ENCODE assay signal across 25 cellular contexts in the genomic region with DNA sequence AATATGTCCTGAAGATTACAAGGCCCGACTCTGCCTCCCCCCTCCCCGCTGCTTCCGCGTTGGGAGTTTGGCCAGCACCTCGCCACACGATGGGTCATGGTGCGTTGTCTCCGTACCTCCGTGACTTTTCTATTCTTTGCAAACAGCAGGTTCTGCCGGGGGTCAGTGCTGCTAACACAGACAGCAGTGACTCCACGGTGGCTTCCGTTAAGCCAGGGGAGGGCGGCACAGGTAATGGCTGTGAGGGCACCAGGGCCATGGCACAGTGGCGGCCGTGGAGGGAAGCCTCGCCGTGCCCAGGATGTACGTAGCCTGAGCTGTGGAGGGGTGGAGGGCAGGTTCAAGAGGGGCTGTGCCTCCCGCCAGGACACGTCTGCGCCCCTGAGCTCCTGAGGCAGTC.
DNase-seq lines count a peak whose midpoint lies in the region; ATAC-seq and TF ChIP-seq lines count a peak whose summit lies in the region.
"Had no signal": no experiment of that assay in that cellular context is flagged by ENCODE, and none has a peak within 500 bp of the region (broad histone marks: within the 10 kb centered on the region; RNA-seq: fewer than 3 reads in every experiment).

No MANE protein-coding gene starts in this region.

- peaks cover 37% of the 10 kb centered on the region for H3K36me3 Mint-ChIP-seq in activated naive CD8-positive, alpha-beta T cell treated with anti-CD3 and anti-CD28 coated beads, Interleukin-2, amount 50 U/mL, for 24 hours (ENCODE audit: low read depth)
- peaks cover 15% of the 10 kb centered on the region for H3K36me3 Mint-ChIP-seq in activated CD8-positive, alpha-beta T cell treated with anti-CD3 and anti-CD28 coated beads, Interleukin-2, amount 10 ng/mL, durations not matched to agents 7 days and 5 days (ENCODE audit: low read depth)

- no peak overlapping the region for H3K4me3 Mint-ChIP-seq in stimulated activated naive CD8-positive, alpha-beta T cell treated with anti-CD3 and anti-CD28 coated beads, Interleukin-15, amount 100 ng/mL, for 72 hours
- H3K4me3 Mint-ChIP-seq in activated naive CD8-positive, alpha-beta T cell treated with anti-CD3 and anti-CD28 coated beads, Interleukin-2, amount 50 U/mL, for 24 hours, result no peak overlapping the region
- no peak overlapping the region for H3K4me3 Mint-ChIP-seq in activated CD8-positive, alpha-beta T cell treated with anti-CD3 and anti-CD28 coated beads, Interleukin-2, amount 10 ng/mL, durations not matched to agents 7 days and 5 days
- H3K4me3 Mint-ChIP-seq: nephron; stimulated activated effector memory CD8-positive, alpha-beta T cell treated with anti-CD3 and anti-CD28 coated beads, Interleukin-12 subunit alpha, Interleukin-12 subunit beta, amount 100 ng/mL, for 72 hours had no signal

- 96 to 97% (median 96%) methylated on average over 21 of the region's 21 CpGs for WGBS in ovary, 3 donors
- WGBS in aorta, 2 donors, result 97% methylated on average over 21 of the region's 21 CpGs

- TF ChIP-seq CTCF in ovary (IDR thresholded peaks at IDR 0.05), result no peak

- peaks cover 61% of the 10 kb centered on the region for H3K4me1 Mint-ChIP-seq in stimulated activated naive CD8-positive, alpha-beta T cell treated with anti-CD3 and anti-CD28 coated beads, Interleukin-15, amount 100 ng/mL, for 72 hours
- H3K4me1 Mint-ChIP-seq in activated naive CD8-positive, alpha-beta T cell treated with anti-CD3 and anti-CD28 coated beads, Interleukin-2, amount 50 U/mL, for 24 hours, result peaks cover 46% of the 10 kb centered on the region
- peaks cover 27% of the 10 kb centered on the region for H3K4me1 Mint-ChIP-seq in activated CD8-positive, alpha-beta T cell treated with anti-CD3 and anti-CD28 coated beads, Interleukin-2, amount 10 ng/mL, durations not matched to agents 7 days and 5 days (ENCODE audit: low read depth)

- H3K4me1 ChIP-seq in ovary (ENCODE audit: insufficient read depth) (peaks cover 9% of the 10 kb centered on the region), aorta (ENCODE audit: control insufficient read depth in 1 of 2, insufficient read depth in 2 of 2, low read length in 2 of 2) (no peaks in the 10 kb centered on the region)

- CTCF ChIA-PET in activated CD8-positive, alpha-beta T cell treated with anti-CD3 and anti-CD28 coated beads, Interleukin-2, amount 10 ng/mL, durations not matched to agents 7 days and 5 days (lab: Charles Lee), result no interaction called here

- H3K4me3 ChIP-seq in ovary (no peak overlapping the region), aorta (ENCODE audit: low read length in 2 of 2) (no peak overlapping the region)
- H3K4me3 ChIP-seq: MG63, thyroid gland had no signal

- POLR2A ChIA-PET in activated CD8-positive, alpha-beta T cell treated with anti-CD3 and anti-CD28 coated beads, Interleukin-2, amount 10 ng/mL, durations not matched to agents 7 days and 5 days (lab: Charles Lee), result no interaction called here

- H3K36me3 ChIP-seq in ovary (no peaks in the 10 kb centered on the region), aorta (ENCODE audit: control insufficient read depth in 1 of 2, insufficient read depth in 2 of 2, low read length in 1 of 2) (no peaks in the 10 kb centered on the region)
- H3K36me3 ChIP-seq: MG63, thyroid gland had no signal

- no peak for ATAC-seq in stimulated activated naive CD8-positive, alpha-beta T cell treated with anti-CD3 and anti-CD28 coated beads, Interleukin-15, Interleukin-2, amounts not matched to agents 100 U/mL and 50 U/mL, for 24 hours
- no peak for ATAC-seq in stimulated activated naive CD8-positive, alpha-beta T cell treated with anti-CD3 and anti-CD28 coated beads, Interleukin-15, amount 100 ng/mL, for 72 hours
- ATAC-seq in activated naive CD8-positive, alpha-beta T cell treated with anti-CD3 and anti-CD28 coated beads, Interleukin-2, amount 50 U/mL, for 24 hours, result no peak
- ATAC-seq in aorta (ENCODE audit: low FRiP score) (no peak), GM21423 (IDR thresholded peaks at IDR 0.05; ENCODE audit: unreplicated experiment) (no peak)
- ATAC-seq in activated CD8-positive, alpha-beta T cell treated with anti-CD3 and anti-CD28 coated beads, Interleukin-2, amount 10 ng/mL, durations not matched to agents 7 days and 5 days, result no peak
- ATAC-seq: left colon; stimulated activated effector memory CD8-positive, alpha-beta T cell treated with anti-CD3 and anti-CD28 coated beads, Interleukin-12 subunit alpha, Interleukin-12 subunit beta, amount 100 ng/mL, for 72 hours had no signal

- no peaks in the 10 kb centered on the region for H3K9me3 Mint-ChIP-seq in stimulated activated naive CD8-positive, alpha-beta T cell treated with anti-CD3 and anti-CD28 coated beads, Interleukin-15, amount 100 ng/mL, for 72 hours
- no peaks in the 10 kb centered on the region for H3K9me3 Mint-ChIP-seq in activated naive CD8-positive, alpha-beta T cell treated with anti-CD3 and anti-CD28 coated beads, Interleukin-2, amount 50 U/mL, for 24 hours
- H3K9me3 Mint-ChIP-seq in activated CD8-positive, alpha-beta T cell treated with anti-CD3 and anti-CD28 coated beads, Interleukin-2, amount 10 ng/mL, durations not matched to agents 7 days and 5 days (ENCODE audit: insufficient read depth), result no peaks in the 10 kb centered on the region
- H3K9me3 Mint-ChIP-seq: activated T-helper 2 cell treated with anti-CD3 and anti-CD28 coated beads, Interferon-gamma antibody, Interleukin-2, Interleukin-4, amounts not matched to agents 10 μg/mL and 5 μg/mL and 100 μg/mL, durations not matched to agents 14 hours and 24 hours and 36 hours; nephron; stimulated activated effector memory CD8-positive, alpha-beta T cell treated with anti-CD3 and anti-CD28 coated beads, Interleukin-12 subunit alpha, Interleukin-12 subunit beta, amount 100 ng/mL, for 72 hours had no signal

- no peak for TF ChIP-seq POLR2A in ovary (IDR thresholded peaks at IDR 0.05)

- H3K27me3 ChIP-seq in ovary (no peaks in the 10 kb centered on the region), aorta (ENCODE audit: control insufficient read depth in 1 of 2, insufficient read depth in 2 of 2, low read length in 1 of 2) (no peaks in the 10 kb centered on the region)
- H3K27me3 ChIP-seq: MG63, thyroid gland had no signal

- H3K27me3 Mint-ChIP-seq in stimulated activated naive CD8-positive, alpha-beta T cell treated with anti-CD3 and anti-CD28 coated beads, Interleukin-15, amount 100 ng/mL, for 72 hours, result no peaks in the 10 kb centered on the region
- H3K27me3 Mint-ChIP-seq in activated naive CD8-positive, alpha-beta T cell treated with anti-CD3 and anti-CD28 coated beads, Interleukin-2, amount 50 U/mL, for 24 hours, result no peaks in the 10 kb centered on the region
- H3K27me3 Mint-ChIP-seq in activated CD8-positive, alpha-beta T cell treated with anti-CD3 and anti-CD28 coated beads, Interleukin-2, amount 10 ng/mL, durations not matched to agents 7 days and 5 days (ENCODE audit: low read depth), result no peaks in the 10 kb centered on the region

- H3K9me3 ChIP-seq in ovary (no peaks in the 10 kb centered on the region), aorta (ENCODE audit: control insufficient read depth, low read length) (no peaks in the 10 kb centered on the region)
- H3K9me3 ChIP-seq: MG63, thyroid gland had no signal

- TF ChIP-seq EP300 in ovary (IDR thresholded peaks at IDR 0.05), result no peak

- intact Hi-C loops in ovary (cut with DNase I), result no loop called here
- intact Hi-C loops in aorta (cut with DNase I), result loop anchor here in 1 of 2 donors (10.0 kb wide), 1 partner anchor 64 kb away; no protein-coding TSS in a partner anchor

- no peak overlapping the region for H3K27ac Mint-ChIP-seq in stimulated activated naive CD8-positive, alpha-beta T cell treated with anti-CD3 and anti-CD28 coated beads, Interleukin-15, amount 100 ng/mL, for 72 hours
- H3K27ac Mint-ChIP-seq in activated naive CD8-positive, alpha-beta T cell treated with anti-CD3 and anti-CD28 coated beads, Interleukin-2, amount 50 U/mL, for 24 hours, result no peak overlapping the region
- no peak overlapping the region for H3K27ac Mint-ChIP-seq in activated CD8-positive, alpha-beta T cell treated with anti-CD3 and anti-CD28 coated beads, Interleukin-2, amount 10 ng/mL, durations not matched to agents 7 days and 5 days
- H3K27ac Mint-ChIP-seq: activated T-helper 2 cell treated with anti-CD3 and anti-CD28 coated beads, Interferon-gamma antibody, Interleukin-2, Interleukin-4, amounts not matched to agents 10 μg/mL and 5 μg/mL and 100 μg/mL, durations not matched to agents 14 hours and 24 hours and 36 hours; nephron; stimulated activated effector memory CD8-positive, alpha-beta T cell treated with anti-CD3 and anti-CD28 coated beads, Interleukin-12 subunit alpha, Interleukin-12 subunit beta, amount 100 ng/mL, for 72 hours had no signal

- peak; percentile 3 for DNase-seq in stimulated activated naive CD8-positive, alpha-beta T cell treated with anti-CD3 and anti-CD28 coated beads, Interleukin-15, Interleukin-2, amounts not matched to agents 100 U/mL and 50 U/mL, for 24 hours
- DNase-seq in stimulated activated naive CD8-positive, alpha-beta T cell treated with anti-CD3 and anti-CD28 coated beads, Interleukin-15, amount 100 ng/mL, for 72 hours, result no peak
- DNase-seq in activated naive CD8-positive, alpha-beta T cell treated with anti-CD3 and anti-CD28 coated beads, Interleukin-2, amount 50 U/mL, for 24 hours, result peak; percentile 1
- DNase-seq in ovary (peak in 4 of 5 donors; percentile 12 to 28 (median 20)), aorta (peak; percentile 41 to 65), NOMO-1 treated with dmso at 0.1 percent for 144 hours (lab: John Stamatoyannopoulos, UW; ENCODE audit: unreplicated experiment) (no peak)
- no peak for DNase-seq in activated CD8-positive, alpha-beta T cell treated with anti-CD3 and anti-CD28 coated beads, Interleukin-2, amount 10 ng/mL, durations not matched to agents 7 days and 5 days
- DNase-seq: anterior cingulate cortex; central memory CD4-positive, alpha-beta T cell; DMS53; GF-D8; HCEC 1CT; MG63; midbrain; NCI-H1417 treated with DMSO at 0.1 percent for 48 hours; NCI-H510A treated with DMSO at 0.1 percent for 48 hours; NK-92 treated with Interleukin-12 subunit alpha and Interleukin-12 subunit beta, amount 100 ng/mL, for 24 hours; T1000 had no signal

- H3K27ac ChIP-seq in ovary (no peak overlapping the region), aorta (ENCODE audit: low read depth in 1 of 2, low read length in 2 of 2) (no peak overlapping the region)
- H3K27ac ChIP-seq: RWPE1, thyroid gland had no signal

Comparison
In these comparisons a context has a peak if more than half of its experiments do, and no peak if none do; other contexts are left out.
1. DNase-seq: peak in stimulated activated naive CD8-positive, alpha-beta T cell treated with anti-CD3 and anti-CD28 coated beads, Interleukin-15, Interleukin-2, amounts not matched to agents 100 U/mL and 50 U/mL, for 24 hours (single experiment), activated naive CD8-positive, alpha-beta T cell treated with anti-CD3 and anti-CD28 coated beads, Interleukin-2, amount 50 U/mL, for 24 hours (single experiment), ovary (4 of 5) and aorta (2 of 2); none in stimulated activated naive CD8-positive, alpha-beta T cell treated with anti-CD3 and anti-CD28 coated beads, Interleukin-15, amount 100 ng/mL, for 72 hours (0 of 2), NOMO-1 treated with dmso at 0.1 percent for 144 hours (single experiment) and activated CD8-positive, alpha-beta T cell treated with anti-CD3 and anti-CD28 coated beads, Interleukin-2, amount 10 ng/mL, durations not matched to agents 7 days and 5 days (single experiment).